ENCODE assay signal across 8 cellular contexts in the genomic region with DNA sequence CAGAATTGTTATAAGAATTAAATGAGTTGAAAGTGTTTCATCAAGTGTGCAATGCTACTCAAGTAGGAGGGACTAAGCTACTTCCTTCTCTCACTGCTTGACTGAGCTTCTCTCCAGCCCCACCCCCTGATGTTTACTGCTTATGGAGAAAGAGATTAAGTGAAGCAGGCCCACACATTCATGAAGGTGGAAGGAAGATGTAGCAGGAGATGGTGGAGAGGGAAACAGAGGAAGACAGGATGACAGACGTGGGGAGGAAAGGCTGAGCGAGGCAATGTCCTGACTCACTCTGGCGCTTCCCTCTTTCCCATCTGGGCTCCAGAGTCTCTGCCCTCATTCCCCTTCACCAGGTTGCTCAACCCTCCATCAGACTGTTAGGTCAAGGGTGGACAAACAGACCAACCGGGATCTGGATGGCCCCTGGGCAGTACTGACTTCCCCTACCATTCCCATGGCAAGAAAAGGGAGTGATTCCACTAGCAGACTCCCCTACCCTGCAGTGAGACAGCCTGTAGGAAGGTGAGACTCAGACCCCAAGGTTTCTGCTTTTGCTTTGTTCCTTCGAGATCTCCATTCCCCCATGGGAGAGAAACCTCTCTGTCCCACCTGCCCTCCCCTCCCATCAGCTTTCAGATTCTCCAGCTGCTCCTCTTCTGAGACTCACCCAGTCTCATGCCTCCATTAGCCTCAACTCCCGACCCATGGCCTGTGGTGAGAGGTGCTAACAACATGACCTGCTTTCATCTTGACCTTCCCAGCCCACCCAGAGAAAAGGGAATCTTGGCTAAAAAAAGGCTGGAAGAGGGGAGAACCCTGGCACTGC. TPM values are rescaled to one million over a fixed set of nuclear protein-coding genes. Genes with fewer than 3 reads are reported as not detected.
DNase-seq lines count a peak whose midpoint lies in the region; ATAC-seq and TF ChIP-seq lines count a peak whose summit lies in the region.

No MANE protein-coding gene starts in this region.

- no peak for DNase-seq in AG04449 (ENCODE audit: low read depth, low spot score)
- peak; percentile 90 for DNase-seq in GM23248
- no peak for DNase-seq in T-helper 2 cell treated with Interferon-gamma antibody and Interleukin-4, amounts not matched to agents 5 μg/mL and 100 μg/mL, for 36 hours (ENCODE audit: low spot score)
- no peak for DNase-seq in epithelial cell of prostate (ENCODE audit: low read depth, low spot score)
- DNase-seq in progenitor cell of endocrine pancreas (ENCODE audit: low spot score, unreplicated experiment), result no peak
- DNase-seq in putamen (ENCODE audit: low spot score), result no peak

- H3K36me3 ChIP-seq in GM23248 (ENCODE audit: low read depth), result 0 out of 2 replicates have a peak, but pooled peaks cover 2% of the 10 kb centered on the region

- peak overlapping the region; percentile 96 for H3K27ac ChIP-seq in GM23248
- peak overlapping the region; percentile 97 for H3K27ac ChIP-seq in epithelial cell of prostate

- peaks cover 18% of the 10 kb centered on the region for H3K36me3 Mint-ChIP-seq in T-helper 2 cell treated with Interferon-gamma antibody and Interleukin-4, amounts not matched to agents 5 μg/mL and 100 μg/mL, for 36 hours (ENCODE audit: low read depth)
- no peaks in the 10 kb centered on the region for H3K36me3 Mint-ChIP-seq in progenitor cell of endocrine pancreas (ENCODE audit: insufficient read depth)

- POLR2A ChIA-PET in AG04449 (lab: Yijun Ruan, JAX), result interaction anchor here (1.3 to 2.7 kb wide), 3 partner anchors 11 to 19 kb away, joined by 5 to 19 read pairs (median 5); no protein-coding TSS in a partner anchor

- TF ChIP-seq CTCF in AG04449 (IDR thresholded peaks at IDR 0.05; ENCODE audit: insufficient read depth, low read length, missing control alignments) (no peak), progenitor cell of endocrine pancreas (IDR thresholded peaks at IDR 0.05; ENCODE audit: unreplicated experiment) (no peak)

- 19 to 21% methylated on average over 6 of the region's 6 CpGs for WGBS in GM23248 (ENCODE audit: low coverage in 1 of 2, low lambda C conversion rate in 2 of 2, missing lambda C conversion rate in 2 of 2), 2 experiments

- no peaks in the 10 kb centered on the region for H3K27me3 Mint-ChIP-seq in T-helper 2 cell treated with Interferon-gamma antibody and Interleukin-4, amounts not matched to agents 5 μg/mL and 100 μg/mL, for 36 hours (ENCODE audit: low read depth)
- no peaks in the 10 kb centered on the region for H3K27me3 Mint-ChIP-seq in progenitor cell of endocrine pancreas

- H3K4me3 ChIP-seq in AG04449 (ENCODE audit: low read depth, low read length) (peak overlapping the region; percentile 88), GM23248 (peak overlapping the region; percentile 94)

- H3K27me3 ChIP-seq in GM23248 (replicated peaks; ENCODE audit: insufficient read depth), result no peaks in the 10 kb centered on the region

- no peaks in the 10 kb centered on the region for H3K9me3 Mint-ChIP-seq in T-helper 2 cell treated with Interferon-gamma antibody and Interleukin-4, amounts not matched to agents 5 μg/mL and 100 μg/mL, for 36 hours
- H3K9me3 Mint-ChIP-seq in progenitor cell of endocrine pancreas (ENCODE audit: low read depth), result no peaks in the 10 kb centered on the region

- no peak for ATAC-seq in GM19452 (IDR thresholded peaks at IDR 0.05; ENCODE audit: unreplicated experiment)
- no peak for ATAC-seq in GM21423 (IDR thresholded peaks at IDR 0.05; ENCODE audit: unreplicated experiment)

- H3K9ac ChIP-seq in GM23248, result peak overlapping the region; percentile 97

- H3K4me2 ChIP-seq in GM23248 (ENCODE audit: unreplicated experiment), result peak overlapping the region; percentile 97

- peaks cover 40% of the 10 kb centered on the region for H3K4me1 Mint-ChIP-seq in T-helper 2 cell treated with Interferon-gamma antibody and Interleukin-4, amounts not matched to agents 5 μg/mL and 100 μg/mL, for 36 hours (ENCODE audit: low read depth)
- peaks cover 44% of the 10 kb centered on the region for H3K4me1 Mint-ChIP-seq in progenitor cell of endocrine pancreas (ENCODE audit: low read depth)

- no peaks in the 10 kb centered on the region for H3K9me2 ChIP-seq in GM23248 (ENCODE audit: insufficient read depth)

- peaks cover 35% of the 10 kb centered on the region for H3K4me1 ChIP-seq in GM23248 (ENCODE audit: insufficient read depth)

- in situ Hi-C loops in GM23248 (cut with MboI), result no loop called here

- H3K79me2 ChIP-seq in GM23248 (ENCODE audit: insufficient read depth), result peaks cover 68% of the 10 kb centered on the region

- H3K9me3 ChIP-seq in GM23248 (ENCODE audit: low read depth), result no peaks in the 10 kb centered on the region

- no peaks in the 10 kb centered on the region for H4K20me1 ChIP-seq in GM23248 (ENCODE audit: insufficient read depth)

- peaks cover 53% of the 10 kb centered on the region for H3F3A ChIP-seq in GM23248 (ENCODE audit: insufficient read depth)

- peak overlapping the region; percentile 92 for H3K4me3 Mint-ChIP-seq in T-helper 2 cell treated with Interferon-gamma antibody and Interleukin-4, amounts not matched to agents 5 μg/mL and 100 μg/mL, for 36 hours
- no peak overlapping the region for H3K4me3 Mint-ChIP-seq in progenitor cell of endocrine pancreas (ENCODE audit: low read depth)

- CTCF ChIA-PET in AG04449 (lab: Yijun Ruan, JAX), result interaction anchor here (1.5 to 4.8 kb wide), 4 partner anchors 8 to 44 kb away, joined by 3 to 45 read pairs (median 8); no protein-coding TSS in a partner anchor

- no peak overlapping the region for H2AFZ ChIP-seq in GM23248

- peak overlapping the region; percentile 81 for H3K27ac Mint-ChIP-seq in T-helper 2 cell treated with Interferon-gamma antibody and Interleukin-4, amounts not matched to agents 5 μg/mL and 100 μg/mL, for 36 hours
- peak overlapping the region; percentile 25 for H3K27ac Mint-ChIP-seq in progenitor cell of endocrine pancreas

RNA-seq across cellular contexts. Expression of gene ARHGEF2, which starts 3.1 kb away (rescaled TPM):
- total RNA-seq in GM23248 (2014; rRNA removed; shearing (Covaris generic)), result 136 and 139 TPM in 2 replicates
- 76.7 and 77.7 TPM in 2 replicates for polyA plus RNA-seq in GM23248 (2016; fragmentation: Nextera tagmentation; extraction: Ambion mirVana)
- 103 and 111 TPM in 2 replicates for total RNA-seq in progenitor cell of endocrine pancreas

RNA-seq across cellular contexts. Expression of gene SSR2, which starts 39.3 kb away (rescaled TPM):
- total RNA-seq in GM23248 (2014; rRNA removed; shearing (Covaris generic)), result 433 and 695 TPM in 2 replicates
- polyA plus RNA-seq in GM23248 (2016; fragmentation: Nextera tagmentation; extraction: Ambion mirVana), result 318 and 327 TPM in 2 replicates
- 299 and 301 TPM in 2 replicates for total RNA-seq in progenitor cell of endocrine pancreas

RNA-seq across cellular contexts. Expression of gene RXFP4, which starts 40.0 kb away (rescaled TPM):
- total RNA-seq in GM23248 (2014; rRNA removed; shearing (Covaris generic)), result not detected in 2 replicates
- polyA plus RNA-seq in GM23248 (2016; fragmentation: Nextera tagmentation; extraction: Ambion mirVana), result 0.20 and 0.39 TPM in 2 replicates
- total RNA-seq in progenitor cell of endocrine pancreas, result not detected in 2 replicates

RNA-seq across cellular contexts. Expression of gene KHDC4, which starts 47.3 kb away (rescaled TPM):
- total RNA-seq in GM23248 (2014; rRNA removed; shearing (Covaris generic)), result 24.2 TPM in 2 replicates
- polyA plus RNA-seq in GM23248 (2016; fragmentation: Nextera tagmentation; extraction: Ambion mirVana), result 25.3 and 27.8 TPM in 2 replicates
- 67.6 and 71.2 TPM in 2 replicates for total RNA-seq in progenitor cell of endocrine pancreas
